ENCODE assay signal across 8 cellular contexts in the genomic region with DNA sequence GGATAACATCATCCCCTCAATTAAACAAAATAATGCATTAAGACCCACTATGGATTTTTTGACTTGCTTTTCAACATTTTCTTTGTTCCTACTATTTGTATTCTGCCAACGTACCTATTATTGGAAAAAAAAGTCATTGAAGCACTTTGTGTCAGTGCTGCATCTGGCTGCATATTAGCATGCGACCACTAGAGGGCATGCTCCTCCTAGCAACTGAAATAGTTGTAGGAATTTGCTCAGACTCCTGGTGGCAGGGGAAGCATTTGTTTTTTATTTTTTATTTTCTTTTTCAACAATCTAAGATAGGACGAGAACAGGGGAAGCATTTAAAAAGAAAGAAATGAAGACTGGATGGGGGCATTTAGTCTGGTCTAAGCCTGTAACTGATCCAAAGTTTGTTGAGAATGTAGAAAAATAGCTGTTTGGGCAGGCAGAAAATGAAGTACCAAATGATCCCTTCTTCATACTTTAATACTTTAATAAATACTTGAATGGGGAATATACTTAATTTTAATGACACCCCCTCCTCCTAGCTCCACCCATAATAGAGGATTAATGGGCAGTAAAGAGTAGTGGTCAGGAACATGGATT. TPM values are rescaled to one million over a fixed set of nuclear protein-coding genes. Genes with fewer than 3 reads are reported as not detected.
DNase-seq lines count a peak whose midpoint lies in the region; ATAC-seq, FAIRE-seq and TF ChIP-seq lines count a peak whose summit lies in the region.

No MANE protein-coding gene starts in this region.

- H3K79me2 ChIP-seq in keratinocyte (ENCODE audit: control insufficient read depth, insufficient read depth, low read length) = no peaks in the 10 kb centered on the region

- no peaks in the 10 kb centered on the region for H4K20me1 ChIP-seq in keratinocyte (ENCODE audit: control insufficient read depth, extremely low read depth, insufficient read depth, low read length)

- H3K4me2 ChIP-seq in keratinocyte (ENCODE audit: control insufficient read depth, extremely low read depth, insufficient read depth, low read depth, low read length) = peak overlapping the region; percentile 48

- FAIRE-seq in keratinocyte (lab: Jason Lieb, UNC) = peak; percentile 67

- H3K9me1 ChIP-seq in keratinocyte (ENCODE audit: control insufficient read depth, extremely low read depth, insufficient read depth, low read length) = no peaks in the 10 kb centered on the region

- TF ChIP-seq CTCF in AG09319 (IDR thresholded peaks at IDR 0.05; ENCODE audit: low read depth, low read length) (peak; percentile 99), keratinocyte (optimal IDR thresholded peaks at IDR 0.05 in 1 of 3, IDR thresholded peaks at IDR 0.05 in 1 of 3, conservative IDR thresholded peaks at IDR 0.05 in 1 of 3; ENCODE audit: extremely low read depth in 1 of 3, insufficient read depth in 2 of 3, low read length in 3 of 3) (peak; percentile 86 to 98 (median 90))

- no peaks in the 10 kb centered on the region for H3K9me3 ChIP-seq in keratinocyte (ENCODE audit: control insufficient read depth, low read depth, low read length)

- DNase-seq in AG09319 (ENCODE audit: extremely low read depth, low read depth) (peak; percentile 54), GM19240 (ENCODE audit: insufficient read length, low spot score) (peak; percentile 40), NCI-H2171 treated with DMSO at 0.1 percent for 48 hours (lab: John Stamatoyannopoulos, UW) (peak; percentile 97), caudate nucleus (lab: John Stamatoyannopoulos, UW) (peak in 55 of 61 donors; percentile 2 to 91 (median 45)), keratinocyte (ENCODE audit: low read depth, low spot score) (peak; percentile 11)
- DNase-seq in activated CD4-positive, CD25-positive, alpha-beta regulatory T cell (lab: John Stamatoyannopoulos, UW) = peak; percentile 31 to 53 (median 45)
- DNase-seq in stimulated activated CD4-positive, alpha-beta T cell treated with anti-CD3 and anti-CD28 coated beads, Interleukin-15, amount 100 ng/mL, for 48 hours (ENCODE audit: low read depth in 2 of 2) = peak; percentile 59 to 66

- H3K27ac ChIP-seq in caudate nucleus (ENCODE audit: low read depth, low read length) (no peak overlapping the region), keratinocyte (ENCODE audit: control insufficient read depth, insufficient read depth, low read length) (no peak overlapping the region)

- H3K27me3 ChIP-seq in keratinocyte (ENCODE audit: control insufficient read depth, extremely low read depth, insufficient read depth, low read length) = no peaks in the 10 kb centered on the region

- dilution Hi-C loops in keratinocyte (cut with MboI; ENCODE audit: extremely low pct_ligation_motif_present, low sequenced_read_pairs) = no loop called here

- no peak for ATAC-seq in GM18858 (IDR thresholded peaks at IDR 0.05; ENCODE audit: unreplicated experiment)

- no peaks in the 10 kb centered on the region for H3K36me3 ChIP-seq in keratinocyte (ENCODE audit: control insufficient read depth in 2 of 2, extremely low read depth in 1 of 2, insufficient read depth in 2 of 2, low read length in 2 of 2)

- peak overlapping the region; percentile 40 for H2AFZ ChIP-seq in keratinocyte (ENCODE audit: control insufficient read depth, low read length)

- H3K4me1 ChIP-seq in keratinocyte (ENCODE audit: control insufficient read depth, extremely low read depth, insufficient read depth, low read length) = no peaks in the 10 kb centered on the region

- no peak overlapping the region for H3K9ac ChIP-seq in keratinocyte (ENCODE audit: control insufficient read depth, extremely low read depth, insufficient read depth, low read length)

- no peak overlapping the region for H3K4me3 ChIP-seq in keratinocyte (ENCODE audit: control insufficient read depth in 2 of 3, extremely low read depth in 1 of 3, insufficient read depth in 2 of 3, low read depth in 1 of 3, low read length in 3 of 3)

RNA-seq across cellular contexts. Expression of a gene that starts 14.5 kb away (rescaled TPM):
- 0.28 to 0.56 TPM (median 0.31 TPM) in 3 replicates for polyA plus RNA-seq in keratinocyte
- 1.3 TPM for polyA plus RNA-seq in keratinocyte (2011; ENCODE audit: low read depth)
- 0.67 TPM in 1 of 2 replicates, not detected in the other for polyA plus RNA-seq in keratinocyte (2011; cell fraction: cytosol; rRNA removed)
- polyA plus RNA-seq in keratinocyte (2011; cell fraction: nucleus; rRNA removed) = 1.3 and 1.4 TPM in 2 replicates
- polyA plus RNA-seq in keratinocyte (2012; ENCODE audit: low replicate concordance) = 0.15 and 1.3 TPM in 2 replicates
- polyA minus RNA-seq in keratinocyte = not detected in 3 replicates
- polyA minus RNA-seq in keratinocyte (2011; cell fraction: cytosol; rRNA and poly(A)+ RNA removed) = not detected
- 0.63 and 1.0 TPM in 2 replicates for polyA minus RNA-seq in keratinocyte (2011; cell fraction: nucleus; rRNA and poly(A)+ RNA removed)

RNA-seq across cellular contexts. Expression of a gene that starts 26.8 kb away (rescaled TPM):
- polyA plus RNA-seq in keratinocyte = 19.8 to 26.2 TPM (median 23.7 TPM) in 3 replicates
- polyA plus RNA-seq in keratinocyte (2011; ENCODE audit: low read depth) = 5.8 TPM
- 19.3 and 22.6 TPM in 2 replicates for polyA plus RNA-seq in keratinocyte (2011; cell fraction: cytosol; rRNA removed)
- polyA plus RNA-seq in keratinocyte (2011; cell fraction: nucleus; rRNA removed) = 33.5 and 35.0 TPM in 2 replicates
- polyA plus RNA-seq in keratinocyte (2012; ENCODE audit: low replicate concordance) = 14.5 and 15.3 TPM in 2 replicates
- 22.5 to 41.7 TPM (median 29.5 TPM) in 3 replicates for polyA minus RNA-seq in keratinocyte
- polyA minus RNA-seq in keratinocyte (2011; cell fraction: cytosol; rRNA and poly(A)+ RNA removed) = 29.5 TPM
- 16.5 and 17.1 TPM in 2 replicates for polyA minus RNA-seq in keratinocyte (2011; cell fraction: nucleus; rRNA and poly(A)+ RNA removed)

RNA-seq across cellular contexts. Expression of a gene that starts 42.7 kb away (rescaled TPM):
- 0.57 to 0.99 TPM (median 0.60 TPM) in 3 replicates for polyA plus RNA-seq in keratinocyte
- polyA plus RNA-seq in keratinocyte (2011; ENCODE audit: low read depth) = not detected
- 0.06 and 0.15 TPM in 2 replicates for polyA plus RNA-seq in keratinocyte (2011; cell fraction: cytosol; rRNA removed)
- 0.82 and 1.2 TPM in 2 replicates for polyA plus RNA-seq in keratinocyte (2011; cell fraction: nucleus; rRNA removed)
- polyA plus RNA-seq in keratinocyte (2012; ENCODE audit: low replicate concordance) = 0.31 and 0.40 TPM in 2 replicates
- polyA minus RNA-seq in keratinocyte = 0.13 to 0.19 TPM in 2 of 3 replicates, not detected in the other
- polyA minus RNA-seq in keratinocyte (2011; cell fraction: cytosol; rRNA and poly(A)+ RNA removed) = not detected
- 0.21 and 0.39 TPM in 2 replicates for polyA minus RNA-seq in keratinocyte (2011; cell fraction: nucleus; rRNA and poly(A)+ RNA removed)

RNA-seq across cellular contexts. Expression of a gene that starts 47.9 kb away (rescaled TPM):
- polyA plus RNA-seq in keratinocyte = not detected in 3 replicates
- polyA plus RNA-seq in keratinocyte (2011; ENCODE audit: low read depth) = not detected
- polyA plus RNA-seq in keratinocyte (2011; cell fraction: cytosol; rRNA removed) = not detected in 2 replicates
- not detected in 2 replicates for polyA plus RNA-seq in keratinocyte (2011; cell fraction: nucleus; rRNA removed)
- not detected in 2 replicates for polyA plus RNA-seq in keratinocyte (2012; ENCODE audit: low replicate concordance)
- not detected in 3 replicates for polyA minus RNA-seq in keratinocyte
- not detected for polyA minus RNA-seq in keratinocyte (2011; cell fraction: cytosol; rRNA and poly(A)+ RNA removed)
- polyA minus RNA-seq in keratinocyte (2011; cell fraction: nucleus; rRNA and poly(A)+ RNA removed) = not detected in 2 replicates

Comparison
In these comparisons a context has a peak if more than half of its experiments do, and no peak if none do; other contexts are left out.
1. DNase-seq: peak in every context shown above with its lines; median percentile 97 in NCI-H2171 treated with DMSO at 0.1 percent for 48 hours; 62 in stimulated activated CD4-positive, alpha-beta T cell treated with anti-CD3 and anti-CD28 coated beads, Interleukin-15, amount 100 ng/mL, for 48 hours; 54 in AG09319; 45 in activated CD4-positive, CD25-positive, alpha-beta regulatory T cell; 45 in caudate nucleus; 40 in GM19240; 11 in keratinocyte.